In the genomic region with DNA sequence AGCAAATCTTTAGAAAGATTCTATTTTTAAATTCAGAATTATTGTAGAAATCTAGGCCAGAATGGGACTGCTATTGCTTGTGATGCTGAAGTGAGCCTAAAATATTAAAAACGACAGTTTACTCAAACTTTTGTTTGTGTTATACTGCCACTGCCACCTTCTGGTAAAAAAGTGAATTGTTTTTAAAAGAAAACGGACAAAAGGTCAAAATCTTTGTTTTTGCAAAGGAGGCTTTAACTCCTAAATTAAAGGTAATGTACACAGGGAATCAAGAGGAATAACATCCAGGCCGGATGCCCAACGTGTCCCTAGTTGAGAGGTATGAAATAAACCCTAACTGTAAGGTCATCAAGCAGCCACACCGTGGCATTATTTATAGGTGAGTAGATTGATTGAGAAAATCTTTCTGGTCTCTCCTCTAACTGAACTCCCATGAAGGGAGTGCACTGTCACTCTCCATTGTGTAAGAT, we compare ENCODE assay signal across 8 cellular contexts.
DNase-seq lines count a peak whose midpoint lies in the region; ATAC-seq and TF ChIP-seq lines count a peak whose summit lies in the region.

No MANE protein-coding gene starts in this region.

- no peaks in the 10 kb centered on the region for H3K9me3 ChIP-seq in adipocyte (ENCODE audit: control insufficient read depth, low read length)
- no peaks in the 10 kb centered on the region for H3K9me3 ChIP-seq in right lobe of liver
- H3K9me3 ChIP-seq in MG63: no peaks in the 10 kb centered on the region

- POLR2A ChIA-PET in BJ (lab: Charles Lee): no interaction called here

- H3K9ac ChIP-seq in adipocyte (ENCODE audit: low read length): no peak overlapping the region

- no peaks in the 10 kb centered on the region for H3K9me3 Mint-ChIP-seq in activated T-cell treated with anti-CD3 and anti-CD28 coated beads, Interleukin-2, amount 50 U/mL, for 4 hours

- WGBS in right lobe of liver (ENCODE audit: insufficient coverage, low coverage, low lambda C conversion rate, missing lambda C conversion rate): 2% methylated on average over 5 of the region's 5 CpGs

- H3K36me3 ChIP-seq in BJ (ENCODE audit: control insufficient read depth, insufficient read depth, low read length) (no peaks in the 10 kb centered on the region), adipocyte (ENCODE audit: control insufficient read depth, insufficient read depth, low read length, severe bottlenecking) (no peaks in the 10 kb centered on the region), right lobe of liver (no peaks in the 10 kb centered on the region), MG63 (no peaks in the 10 kb centered on the region)

- H3K27me3 Mint-ChIP-seq in activated T-cell treated with anti-CD3 and anti-CD28 coated beads, Interleukin-2, amount 50 U/mL, for 4 hours (ENCODE audit: low read depth): no peaks in the 10 kb centered on the region

- CTCF ChIA-PET in BJ (lab: Yijun Ruan, JAX): no interaction called here

- no peak overlapping the region for H3K4me3 Mint-ChIP-seq in activated T-cell treated with anti-CD3 and anti-CD28 coated beads, Interleukin-2, amount 50 U/mL, for 4 hours

- no peak for TF ChIP-seq POLR2A in right lobe of liver (IDR thresholded peaks at IDR 0.05)

- intact Hi-C loops in right lobe of liver (cut with DNase I): no loop called here

- H3K4me3 ChIP-seq in BJ (ENCODE audit: low read depth, low read length) (no peak overlapping the region), adipocyte (ENCODE audit: low read length) (no peak overlapping the region), right lobe of liver (no peak overlapping the region), MG63 (no peak overlapping the region)

- H3K36me3 Mint-ChIP-seq in activated T-cell treated with anti-CD3 and anti-CD28 coated beads, Interleukin-2, amount 50 U/mL, for 4 hours (ENCODE audit: insufficient read depth): no peaks in the 10 kb centered on the region

- H3K4me1 ChIP-seq in adipocyte (ENCODE audit: control insufficient read depth, insufficient read depth, low read length): no peaks in the 10 kb centered on the region
- H3K4me1 ChIP-seq in right lobe of liver: no peaks in the 10 kb centered on the region

- no peak for ATAC-seq in right lobe of liver
- ATAC-seq in activated T-cell treated with anti-CD3 and anti-CD28 coated beads, Interleukin-2, amount 50 U/mL, for 4 hours: no peak

- H3K27me3 ChIP-seq in BJ (ENCODE audit: control insufficient read depth, insufficient read depth, low read length): no peaks in the 10 kb centered on the region
- no peaks in the 10 kb centered on the region for H3K27me3 ChIP-seq in adipocyte (replicated peaks; ENCODE audit: control insufficient read depth, insufficient read depth, low read length)
- H3K27me3 ChIP-seq in right lobe of liver: no peaks in the 10 kb centered on the region
- no peaks in the 10 kb centered on the region; the same call in 1 of the 2 replicates for H3K27me3 ChIP-seq in MG63

- H3K27ac ChIP-seq in right lobe of liver: no peak overlapping the region

- TF ChIP-seq CTCF in BJ (IDR thresholded peaks at IDR 0.05; ENCODE audit: insufficient read depth, low read depth, low read length): peak; percentile 30; the same call in 1 of the 2 replicates
- peak; percentile 50 to 60 (median 54) for TF ChIP-seq CTCF in right lobe of liver (IDR thresholded peaks at IDR 0.05)

- DNase-seq in BJ (ENCODE audit: low read depth) (no peak), HT-29 (ENCODE audit: low spot score) (peak; percentile 24), adipocyte (ENCODE audit: low read depth) (peak; percentile 79), right lobe of liver (no peak), MG63 (no peak), T-helper 2 cell (no peak), GF-D8 (lab: John Stamatoyannopoulos, UW) (no peak)
- no peak for DNase-seq in activated T-cell treated with anti-CD3 and anti-CD28 coated beads, Interleukin-2, amount 50 U/mL, for 4 hours

- no peaks in the 10 kb centered on the region for H3K4me1 Mint-ChIP-seq in activated T-cell treated with anti-CD3 and anti-CD28 coated beads, Interleukin-2, amount 50 U/mL, for 4 hours (ENCODE audit: low read depth)

Comparison
In these comparisons a context has a peak if more than half of its experiments do, and no peak if none do; other contexts are left out.
1. DNase-seq: peak in HT-29 (single experiment) and adipocyte (single experiment); none in BJ (single experiment), right lobe of liver (0 of 3), MG63 (single experiment), activated T-cell treated with anti-CD3 and anti-CD28 coated beads, Interleukin-2, amount 50 U/mL, for 4 hours (single experiment), T-helper 2 cell (0 of 5) and GF-D8 (single experiment).